In the genomic region with DNA sequence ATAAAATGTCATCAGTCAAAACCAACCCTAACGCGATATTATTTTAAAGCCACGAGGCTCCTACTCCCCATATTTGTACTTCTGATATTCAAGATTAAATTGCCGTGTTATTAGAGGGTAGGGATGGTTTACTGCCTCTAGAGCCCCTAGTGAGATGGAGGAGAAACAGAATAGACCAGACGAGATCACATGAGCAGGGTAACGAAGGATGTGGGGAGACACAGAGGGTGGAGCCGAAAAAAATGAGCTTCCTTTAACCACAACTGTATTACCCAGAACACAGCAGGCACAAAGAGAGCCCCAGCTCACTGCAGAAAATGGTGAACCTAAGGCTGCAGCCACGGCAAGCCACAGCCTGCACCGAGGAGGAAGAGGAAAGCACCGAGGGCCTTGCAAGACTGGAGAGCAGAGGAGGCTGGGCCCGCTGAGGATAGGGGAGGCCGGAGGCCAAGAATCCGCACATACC, we compare ENCODE assay signal across 8 cellular contexts. TPM values are rescaled to one million over a fixed set of nuclear protein-coding genes. Genes with fewer than 3 reads are reported as not detected.
A peak's percentile ranks its signal among the peaks of the same experiment; 100 is the strongest.
DNase-seq lines count a peak whose midpoint lies in the region; ATAC-seq and FAIRE-seq lines count a peak whose summit lies in the region.

No MANE protein-coding gene starts in this region.

- ATAC-seq in GM18519 (IDR thresholded peaks at IDR 0.05; ENCODE audit: low FRiP score, unreplicated experiment) (peak; percentile 100), HG02870 (IDR thresholded peaks at IDR 0.05; ENCODE audit: unreplicated experiment) (peak; percentile 99), memory B cell (ENCODE audit: low read depth) (peak; percentile 97)

- DNase-seq in NOMO-1 (lab: John Stamatoyannopoulos, UW; ENCODE audit: unreplicated experiment in 2 of 2) (peak; percentile 26 to 54), memory B cell (ENCODE audit: low spot score in 2 of 2) (peak; percentile 56 to 72), NCI-H187 (lab: John Stamatoyannopoulos, UW) (no peak), NCI-H748 treated with DMSO at 0.1 percent for 48 hours (lab: John Stamatoyannopoulos, UW) (no peak), HTR-8/SVneo (ENCODE audit: insufficient read length, low spot score) (no peak)
- DNase-seq in activated T-helper 1 cell treated with anti-CD3 and anti-CD28 coated beads, Interleukin-12 subunit alpha, Interleukin-12 subunit beta, Interleukin-2, Interleukin-4 antibody, amounts not matched to agents 30 ng/mL and 10 ng/mL and 1 ng/mL, durations not matched to agents 14 hours and 24 hours and 36 hours (ENCODE audit: low spot score), result peak; percentile 86

- H3K9me3 Mint-ChIP-seq in activated T-helper 1 cell treated with anti-CD3 and anti-CD28 coated beads, Interleukin-12 subunit alpha, Interleukin-12 subunit beta, Interleukin-2, Interleukin-4 antibody, amounts not matched to agents 30 ng/mL and 10 ng/mL and 1 ng/mL, durations not matched to agents 14 hours and 24 hours and 36 hours, result no peaks in the 10 kb centered on the region
- no peaks in the 10 kb centered on the region for H3K9me3 Mint-ChIP-seq in memory B cell

- peaks cover 48% of the 10 kb centered on the region for H3K36me3 Mint-ChIP-seq in activated T-helper 1 cell treated with anti-CD3 and anti-CD28 coated beads, Interleukin-12 subunit alpha, Interleukin-12 subunit beta, Interleukin-2, Interleukin-4 antibody, amounts not matched to agents 30 ng/mL and 10 ng/mL and 1 ng/mL, durations not matched to agents 14 hours and 24 hours and 36 hours (ENCODE audit: low read depth)
- H3K36me3 Mint-ChIP-seq in memory B cell, result peaks cover 13% of the 10 kb centered on the region

- no peak for FAIRE-seq in HTR-8/SVneo (lab: Jason Lieb, UNC)

- intact Hi-C loops in activated T-helper 1 cell treated with anti-CD3 and anti-CD28 coated beads, Interleukin-12 subunit alpha, Interleukin-12 subunit beta, Interleukin-2, Interleukin-4 antibody, amounts not matched to agents 30 ng/mL and 10 ng/mL and 1 ng/mL, durations not matched to agents 14 hours and 24 hours and 36 hours (cut with micrococcal nuclease), result loop anchor here (1.0 kb wide), 5 partner anchors 8 to 245 kb away; a partner anchor contains a TSS

- peak overlapping the region; percentile 97 for H3K27ac Mint-ChIP-seq in activated T-helper 1 cell treated with anti-CD3 and anti-CD28 coated beads, Interleukin-12 subunit alpha, Interleukin-12 subunit beta, Interleukin-2, Interleukin-4 antibody, amounts not matched to agents 30 ng/mL and 10 ng/mL and 1 ng/mL, durations not matched to agents 14 hours and 24 hours and 36 hours
- peak overlapping the region; percentile 86 for H3K27ac Mint-ChIP-seq in memory B cell

- peaks cover 87% of the 10 kb centered on the region for H3K4me1 Mint-ChIP-seq in activated T-helper 1 cell treated with anti-CD3 and anti-CD28 coated beads, Interleukin-12 subunit alpha, Interleukin-12 subunit beta, Interleukin-2, Interleukin-4 antibody, amounts not matched to agents 30 ng/mL and 10 ng/mL and 1 ng/mL, durations not matched to agents 14 hours and 24 hours and 36 hours (ENCODE audit: low read depth)
- peaks cover 46% of the 10 kb centered on the region for H3K4me1 Mint-ChIP-seq in memory B cell

- H3K4me3 Mint-ChIP-seq in activated T-helper 1 cell treated with anti-CD3 and anti-CD28 coated beads, Interleukin-12 subunit alpha, Interleukin-12 subunit beta, Interleukin-2, Interleukin-4 antibody, amounts not matched to agents 30 ng/mL and 10 ng/mL and 1 ng/mL, durations not matched to agents 14 hours and 24 hours and 36 hours, result peak overlapping the region; percentile 80
- peak overlapping the region; percentile 79 for H3K4me3 Mint-ChIP-seq in memory B cell

- H3K27me3 Mint-ChIP-seq in activated T-helper 1 cell treated with anti-CD3 and anti-CD28 coated beads, Interleukin-12 subunit alpha, Interleukin-12 subunit beta, Interleukin-2, Interleukin-4 antibody, amounts not matched to agents 30 ng/mL and 10 ng/mL and 1 ng/mL, durations not matched to agents 14 hours and 24 hours and 36 hours (ENCODE audit: insufficient read depth), result no peaks in the 10 kb centered on the region
- no peaks in the 10 kb centered on the region for H3K27me3 Mint-ChIP-seq in memory B cell

RNA-seq across cellular contexts. Expression of a gene that starts 14.3 kb away (rescaled TPM):
- 89.7 and 90.0 TPM in 2 replicates for total RNA-seq in activated T-helper 1 cell treated with anti-CD3 and anti-CD28 coated beads, Interleukin-12 subunit alpha, Interleukin-12 subunit beta, Interleukin-2, Interleukin-4 antibody, amounts not matched to agents 30 ng/mL and 10 ng/mL and 1 ng/mL, durations not matched to agents 14 hours and 24 hours and 36 hours

RNA-seq across cellular contexts. Expression of a gene that starts 59.4 kb away (rescaled TPM):
- total RNA-seq in activated T-helper 1 cell treated with anti-CD3 and anti-CD28 coated beads, Interleukin-12 subunit alpha, Interleukin-12 subunit beta, Interleukin-2, Interleukin-4 antibody, amounts not matched to agents 30 ng/mL and 10 ng/mL and 1 ng/mL, durations not matched to agents 14 hours and 24 hours and 36 hours, result 29.6 and 31.5 TPM in 2 replicates

Comparison
In these comparisons a context has a peak if more than half of its experiments do, and no peak if none do; other contexts are left out.
1. DNase-seq: peak in NOMO-1 (2 of 2), activated T-helper 1 cell treated with anti-CD3 and anti-CD28 coated beads, Interleukin-12 subunit alpha, Interleukin-12 subunit beta, Interleukin-2, Interleukin-4 antibody, amounts not matched to agents 30 ng/mL and 10 ng/mL and 1 ng/mL, durations not matched to agents 14 hours and 24 hours and 36 hours (single experiment) and memory B cell (2 of 2); none in NCI-H187 (0 of 2), NCI-H748 treated with DMSO at 0.1 percent for 48 hours (single experiment) and HTR-8/SVneo (single experiment).
2. Peak in every context shown above with its lines, with median percentiles within 50 percentile points of each other: ATAC-seq.